Comparison of ENCODE assay signal across 1 cellular context in genomic region chr20:56636701-56637100, GRCh38.
TF ChIP-seq lines count a peak whose summit lies in the region.

No MANE protein-coding gene starts in this region.

TF ChIP-seq in A549, 52 proteins besides CTCF, POLR2A, EP300 and RAD21:
- TF ChIP-seq REST (IDR thresholded peaks at IDR 0.05) (no peak), JUNB (IDR thresholded peaks at IDR 0.05) (0 out of 2 replicates have a peak, but pooled peaks have one; percentile 14), ZC3H11A (IDR thresholded peaks at IDR 0.05) (no peak), EHMT2 (IDR thresholded peaks at IDR 0.05; ENCODE audit: low read depth) (no peak), PHF8 (IDR thresholded peaks at IDR 0.05; ENCODE audit: borderline replicate concordance, low read depth) (no peak)
